Comparison of ENCODE assay signal across 9 cellular contexts in the genomic region with DNA sequence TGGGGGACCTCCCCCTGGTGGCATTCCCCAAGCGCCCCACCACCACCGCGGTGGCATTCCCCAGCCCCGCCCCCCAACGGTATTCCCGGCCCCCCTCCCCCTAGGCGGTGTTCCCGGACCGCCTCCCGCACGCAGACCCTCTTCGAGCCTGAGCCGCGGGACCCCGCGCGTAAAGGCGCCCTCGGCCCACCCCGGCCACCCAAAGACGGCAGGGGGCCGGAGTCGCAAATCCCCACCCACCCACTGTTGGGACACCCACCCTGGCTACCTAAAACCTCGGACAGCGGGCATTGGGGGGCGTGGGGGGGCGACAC. TPM values are rescaled to one million over a fixed set of nuclear protein-coding genes. Genes with fewer than 3 reads are reported as not detected.
A peak's percentile ranks its signal among the peaks of the same experiment; 100 is the strongest.
DNase-seq lines count a peak whose midpoint lies in the region; ATAC-seq, FAIRE-seq and TF ChIP-seq lines count a peak whose summit lies in the region.
"Had no signal": no experiment of that assay in that cellular context is flagged by ENCODE, and none has a peak within 500 bp of the region (broad histone marks: within the 10 kb centered on the region; RNA-seq: fewer than 3 reads in every experiment).

No MANE protein-coding gene starts in this region.

- no peaks in the 10 kb centered on the region for H3K79me2 ChIP-seq in K562 (ENCODE audit: control insufficient read depth, insufficient read depth, low read length)

- CTCF ChIA-PET in activated CD4-positive, alpha-beta T cell treated with anti-CD3 and anti-CD28 coated beads for 36 hours (lab: Charles Lee) = no interaction called here
- CTCF ChIA-PET in K562 (lab: Yijun Ruan, JAX; ENCODE audit: low intra/inter-chr PET ratio) = interaction anchor here (1.8 kb wide), 1 partner anchor 66 kb away, joined by 16 read pairs; no protein-coding TSS in a partner anchor

- peak overlapping the region; percentile 53 for H3K4me3 Mint-ChIP-seq in activated CD4-positive, alpha-beta T cell treated with anti-CD3 and anti-CD28 coated beads for 36 hours

- H3K36me3 ChIP-seq in K562 (ENCODE audit: control insufficient read depth, insufficient read depth, low read length) (no peaks in the 10 kb centered on the region), kidney epithelial cell (ENCODE audit: control insufficient read depth, insufficient read depth, low read length) (no peaks in the 10 kb centered on the region), thyroid gland (no peaks in the 10 kb centered on the region)
- H3K36me3 ChIP-seq: neutrophil had no signal

- peak overlapping the region; percentile 95 for H3K4me2 ChIP-seq in K562 (ENCODE audit: insufficient read depth, low read length)

- H4K20me1 ChIP-seq in K562 (replicated peaks; ENCODE audit: control insufficient read depth, insufficient read depth, low read length) = no peaks in the 10 kb centered on the region

- TF ChIP-seq EP300 in K562 (IDR thresholded peaks at IDR 0.05; ENCODE audit: low read length) = no peak

- ATAC-seq in activated CD4-positive, alpha-beta T cell treated with anti-CD3 and anti-CD28 coated beads for 36 hours = no peak
- ATAC-seq in K562 (no peak), GM19324 (IDR thresholded peaks at IDR 0.05; ENCODE audit: low FRiP score, unreplicated experiment) (no peak), GM18909 (IDR thresholded peaks at IDR 0.05; ENCODE audit: poor library complexity, unreplicated experiment) (no peak)

- peak overlapping the region; percentile 68 to 90; a peak in 3 of 4 replicates for H3K9ac ChIP-seq in K562 (ENCODE audit: insufficient read depth in 1 of 2, low read depth in 2 of 2, low read length in 2 of 2)

- peak overlapping the region; percentile 99 for H2AFZ ChIP-seq in K562 (ENCODE audit: low read depth, low read length)

- TF ChIP-seq POLR2A in K562 (conservative IDR thresholded peaks at IDR 0.05) (no peak), thyroid gland (IDR thresholded peaks at IDR 0.05) (no peak)

- POLR2A ChIA-PET in activated CD4-positive, alpha-beta T cell treated with anti-CD3 and anti-CD28 coated beads for 36 hours (lab: Charles Lee) = no interaction called here
- POLR2A ChIA-PET in K562 (lab: Yijun Ruan, JAX) = interaction anchor here (0.5 kb wide), 1 partner anchor 29 kb away, joined by 3 read pairs; no protein-coding TSS in a partner anchor

- in situ Hi-C loops in K562 (cut with MboI) = no loop called here

- FAIRE-seq in K562 (lab: Jason Lieb, UNC) = no peak

- no peaks in the 10 kb centered on the region for H3K9me3 Mint-ChIP-seq in activated CD4-positive, alpha-beta T cell treated with anti-CD3 and anti-CD28 coated beads for 36 hours (ENCODE audit: low read depth)

- TF ChIP-seq CTCF in K562 (IDR thresholded peaks at IDR 0.05 in 2 of 3, conservative IDR thresholded peaks at IDR 0.05 in 1 of 3; ENCODE audit: insufficient read depth in 2 of 3, low read depth in 1 of 3, low read length in 3 of 3) = no peak
- TF ChIP-seq CTCF in kidney epithelial cell (IDR thresholded peaks at IDR 0.05; ENCODE audit: insufficient read depth, low read length, poor library complexity, severe bottlenecking) = no peak
- TF ChIP-seq CTCF in thyroid gland (IDR thresholded peaks at IDR 0.05) = no peak

- peak; percentile 7 for DNase-seq in activated CD4-positive, alpha-beta T cell treated with anti-CD3 and anti-CD28 coated beads for 36 hours
- DNase-seq in activated CD4-positive, alpha-beta T cell treated with anti-CD3 and anti-CD28 coated beads, Interleukin-2, amount 50 U/mL, for 48 hours = no peak
- DNase-seq in K562 (ENCODE audit: extremely low read depth in 1 of 4, low spot score in 3 of 4) = peak in 2 of 4 experiments; percentile 61 to 66
- DNase-seq in kidney epithelial cell (ENCODE audit: low read depth) = no peak
- DNase-seq in thyroid gland = no peak
- no peak for DNase-seq in NCI-H748 treated with DMSO at 0.1 percent for 48 hours (lab: John Stamatoyannopoulos, UW)

- no peaks in the 10 kb centered on the region for H3K36me3 Mint-ChIP-seq in activated CD4-positive, alpha-beta T cell treated with anti-CD3 and anti-CD28 coated beads for 36 hours (ENCODE audit: low read depth)

- no peak overlapping the region for H3K27ac Mint-ChIP-seq in activated CD4-positive, alpha-beta T cell treated with anti-CD3 and anti-CD28 coated beads for 36 hours

- no peak overlapping the region for H3K27ac ChIP-seq in K562 (ENCODE audit: extremely low read depth, low read depth, low read length)
- H3K27ac ChIP-seq in thyroid gland = no peak overlapping the region
- H3K27ac ChIP-seq: neutrophil had no signal

- WGBS in K562 (ENCODE audit: insufficient coverage, low coverage, missing lambda C conversion rate) = 0% methylated on average over 3 of the region's 27 CpGs
- WGBS in thyroid gland, 2 donors = 0% methylated on average over 7 of the region's 27 CpGs; no CpG with 5 or more reads in 1 of the 2 donors

- intact Hi-C loops in activated CD4-positive, alpha-beta T cell treated with anti-CD3 and anti-CD28 coated beads for 36 hours (cut with DNase I, micrococcal nuclease) = loop anchor here (1.0 to 5.0 kb wide), 8 partner anchors 51 to 1552 kb away; partner anchors contain the start of genes ANGPTL4 (in 1 of the 2), PIN1 (in 1 of the 2), ZNF317 (in 1 of the 2) and ZNF561 (in 1 of the 2)
- intact Hi-C loops in K562 (cut with micrococcal nuclease) = loop anchor here (10.0 kb wide), 1 partner anchor 289 kb away; the partner anchor contains the start of gene ZNF561
- intact Hi-C loops in thyroid gland (cut with DNase I) = no loop called here

- no peaks in the 10 kb centered on the region for H3K9me3 ChIP-seq in K562 (replicated peaks; ENCODE audit: control insufficient read depth, insufficient read depth, low read depth, low read length)
- H3K9me3 ChIP-seq in thyroid gland = no peaks in the 10 kb centered on the region
- H3K9me3 ChIP-seq: neutrophil had no signal

- no peak for TF ChIP-seq RAD21 in K562 (CRISPR knock-in tag; conservative IDR thresholded peaks at IDR 0.05 in 1 of 2, IDR thresholded peaks at IDR 0.05 in 1 of 2)

- H3K9me1 ChIP-seq in K562 (ENCODE audit: control insufficient read depth, insufficient read depth, low read length) = no peaks in the 10 kb centered on the region

- no TSS peak for BruUV-seq in K562 (replicated peaks; lab: Mats Ljungman, UMichigan)

- H3K4me1 Mint-ChIP-seq in activated CD4-positive, alpha-beta T cell treated with anti-CD3 and anti-CD28 coated beads for 36 hours = peaks cover 3% of the 10 kb centered on the region

- H3K27me3 ChIP-seq in K562 (ENCODE audit: control insufficient read depth in 2 of 2, insufficient read depth in 2 of 2, low read length in 2 of 2) (peaks cover 3 to 31% of the 10 kb centered on the region in 2 experiments; a peak in 4 of 5 replicates), kidney epithelial cell (ENCODE audit: control insufficient read depth, insufficient read depth, low read length) (peaks cover 26% of the 10 kb centered on the region), thyroid gland (no peaks in the 10 kb centered on the region)

- peaks cover 28% of the 10 kb centered on the region for H3K27me3 Mint-ChIP-seq in activated CD4-positive, alpha-beta T cell treated with anti-CD3 and anti-CD28 coated beads for 36 hours

- peak overlapping the region; percentile 53 for H3K4me3 ChIP-seq in K562
- peak overlapping the region; percentile 39 for H3K4me3 ChIP-seq in kidney epithelial cell (ENCODE audit: low read depth, low read length)
- H3K4me3 ChIP-seq in thyroid gland (replicated peaks in 1 of 3) = peak overlapping the region; percentile 7 to 53 (median 43)

- peaks cover 6 to 20% of the 10 kb centered on the region in 2 experiments; a peak in 4 of 5 replicates for H3K4me1 ChIP-seq in K562 (replicated peaks in 1 of 2; ENCODE audit: control insufficient read depth in 2 of 2, insufficient read depth in 2 of 2, low read length in 2 of 2)
- H3K4me1 ChIP-seq in thyroid gland = peaks cover 5 to 21% of the 10 kb centered on the region in 2 donors

TF ChIP-seq in K562, 482 proteins besides CTCF, POLR2A, EP300 and RAD21:
- TF ChIP-seq, protein P1, sequence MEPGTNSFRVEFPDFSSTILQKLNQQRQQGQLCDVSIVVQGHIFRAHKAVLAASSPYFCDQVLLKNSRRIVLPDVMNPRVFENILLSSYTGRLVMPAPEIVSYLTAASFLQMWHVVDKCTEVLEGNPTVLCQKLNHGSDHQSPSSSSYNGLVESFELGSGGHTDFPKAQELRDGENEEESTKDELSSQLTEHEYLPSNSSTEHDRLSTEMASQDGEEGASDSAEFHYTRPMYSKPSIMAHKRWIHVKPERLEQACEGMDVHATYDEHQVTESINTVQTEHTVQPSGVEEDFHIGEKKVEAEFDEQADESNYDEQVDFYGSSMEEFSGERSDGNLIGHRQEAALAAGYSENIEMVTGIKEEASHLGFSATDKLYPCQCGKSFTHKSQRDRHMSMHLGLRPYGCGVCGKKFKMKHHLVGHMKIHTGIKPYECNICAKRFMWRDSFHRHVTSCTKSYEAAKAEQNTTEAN (CRISPR knock-in tag; IDR thresholded peaks at IDR 0.05) = no peak
- TF ChIP-seq MCM5 (IDR thresholded peaks at IDR 0.05; ENCODE audit: low read depth) (no peak), ZBTB7A (IDR thresholded peaks at IDR 0.05; ENCODE audit: borderline replicate concordance, control insufficient read depth, low read depth, low read length) (peak; percentile 60; the same call in 1 of the 2 replicates)

RNA-seq across cellular contexts. Expression of gene OLFM2, which starts 22.4 kb away (rescaled TPM):
- total RNA-seq in activated CD4-positive, alpha-beta T cell treated with anti-CD3 and anti-CD28 coated beads for 36 hours = 1 to 10 TPM; 1.3 to 1.8 TPM
- 0.40 and 2.1 TPM in 2 replicates for total RNA-seq in K562 (2011; cell fraction: chromatin; rRNA removed; ENCODE audit: low replicate concordance)
- total RNA-seq in K562 (2011; cell fraction: nucleolus; rRNA removed) = 1.8 and 3.2 TPM in 2 replicates
- total RNA-seq in K562 (2011; cell fraction: nucleoplasm; rRNA removed) = 1.2 and 2.6 TPM in 2 replicates
- total RNA-seq in K562 (2014; rRNA removed) = 0.23 TPM in 1 of 2 replicates, not detected in the other
- total RNA-seq in K562 (2014; rRNA removed; fragmentation: Illumina TruSeq; extraction: Trizol) = not detected in 2 replicates
- total RNA-seq in K562 (2015; rRNA removed; fragmentation: Illumina TruSeq; extraction: Trizol) = not detected in 2 replicates
- total RNA-seq in K562 (2021) = 0.33 and 0.67 TPM in 2 replicates
- 0.31 and 0.45 TPM in 2 replicates for polyA plus RNA-seq in K562 (2011; rRNA removed)
- 0.44 and 1.4 TPM in 2 replicates for polyA plus RNA-seq in K562 (2011; cell fraction: cytosol; rRNA removed)
- 0.44 and 0.45 TPM in 2 replicates for polyA plus RNA-seq in K562 (2011; cell fraction: nucleus; rRNA removed)
- 0.17 and 0.22 TPM in 2 replicates for polyA plus RNA-seq in K562 (2012)
- 0.10 and 0.44 TPM in 2 replicates for polyA plus RNA-seq in K562 (2014; fragmentation: Illumina TruSeq; extraction: Trizol)
- not detected for polyA plus RNA-seq in K562 (2014; fragmentation: Nextera tagmentation; extraction: Ambion mirVana)
- 0.17 and 0.53 TPM in 2 replicates for polyA plus RNA-seq in K562 (2014; rRNA removed)
- 0.39 TPM in 1 of 2 replicates, not detected in the other for polyA minus RNA-seq in K562 (2011; rRNA and poly(A)+ RNA removed)
- polyA minus RNA-seq in K562 (2011; cell fraction: cytosol; rRNA and poly(A)+ RNA removed) = not detected in 2 replicates
- polyA minus RNA-seq in K562 (2011; cell fraction: nucleus; rRNA and poly(A)+ RNA removed) = not detected in 2 replicates
- 15.8 and 18.0 TPM in 2 replicates for total RNA-seq in kidney epithelial cell
- 10 to 100 TPM; 19.5 to 42.7 (median 37.8) TPM for total RNA-seq in thyroid gland
